15 cellular contexts compared by ENCODE assay signal in genomic region chr11:22786475-22786874, GRCh38. TPM values are rescaled to one million over a fixed set of nuclear protein-coding genes. Genes with fewer than 3 reads are reported as not detected.
DNase-seq lines count a peak whose midpoint lies in the region; ATAC-seq and TF ChIP-seq lines count a peak whose summit lies in the region.
"Had no signal": no experiment of that assay in that cellular context is flagged by ENCODE, and none has a peak within 500 bp of the region (broad histone marks: within the 10 kb centered on the region; RNA-seq: fewer than 3 reads in every experiment).

No MANE protein-coding gene starts in this region.

- no peak overlapping the region for H3K27ac ChIP-seq in testis
- H3K27ac ChIP-seq: psoas muscle, suprapubic skin had no signal

- no peaks in the 10 kb centered on the region for H3K36me3 ChIP-seq in testis (ENCODE audit: low read depth, missing control alignments)
- H3K36me3 ChIP-seq: suprapubic skin had no signal

- no peaks in the 10 kb centered on the region for H3K9me3 ChIP-seq in testis
- H3K9me3 ChIP-seq: psoas muscle, suprapubic skin had no signal

- TF ChIP-seq CTCF in testis (IDR thresholded peaks at IDR 0.05), result no peak

- 69 to 71% methylated on average over 3 of the region's 3 CpGs for WGBS in testis, 2 donors

- H3K4me3 ChIP-seq in testis, result no peak overlapping the region
- H3K4me3 ChIP-seq: psoas muscle, suprapubic skin had no signal

- ATAC-seq in GM18499 (IDR thresholded peaks at IDR 0.05; ENCODE audit: insufficient read depth, unreplicated experiment), result peak; percentile 96
- ATAC-seq in GM19455 (IDR thresholded peaks at IDR 0.05; ENCODE audit: unreplicated experiment), result peak; percentile 92
- peak; percentile 92 for ATAC-seq in HG02798 (IDR thresholded peaks at IDR 0.05; ENCODE audit: poor library complexity, unreplicated experiment)
- ATAC-seq in HG03432 (IDR thresholded peaks at IDR 0.05; ENCODE audit: unreplicated experiment), result peak; percentile 94
- ATAC-seq: psoas muscle had no signal

- DNase-seq in NCI-H1048 (lab: John Stamatoyannopoulos, UW), result no peak
- no peak for DNase-seq in testis
- DNase-seq in globus pallidus (ENCODE audit: low spot score), result no peak
- DNase-seq in stimulated activated naive CD4-positive, alpha-beta T cell (lab: John Stamatoyannopoulos, UW), result no peak
- DNase-seq: activated CD4-positive, alpha-beta T cell treated with anti-CD3 and anti-CD28 coated beads, Interleukin-2, amount 10 ng/mL, durations not matched to agents 24 days and 14 days; activated naive CD4-positive, alpha-beta T cell treated with anti-CD3 and anti-CD28 coated beads for 36 hours; DMS79; erythroblast; NCI-H187 treated with DMSO at 0.1 percent for 48 hours; psoas muscle had no signal

- TF ChIP-seq POLR2A in testis (IDR thresholded peaks at IDR 0.05), result no peak

- no peaks in the 10 kb centered on the region for H3K27me3 ChIP-seq in testis
- H3K27me3 ChIP-seq: suprapubic skin had no signal

- H3K4me1 ChIP-seq in testis, result no peaks in the 10 kb centered on the region
- H3K4me1 ChIP-seq: psoas muscle, suprapubic skin had no signal

- intact Hi-C loops in testis (cut with DNase I; ENCODE audit: low total_unique reads), result no loop called here

RNA-seq across cellular contexts. Expression of gene SVIP, which starts 43.1 kb away (rescaled TPM):
- 10 to 100 TPM; 19.3 to 22.7 TPM for total RNA-seq in testis
- 80.1 TPM for polyA plus RNA-seq in testis (ENCODE audit: insufficient read depth, low read depth, low replicate concordance)
